ENCODE assay signal across 8 cellular contexts in genomic region chr6:156795825-156796224, GRCh38. TPM values are rescaled to one million over a fixed set of nuclear protein-coding genes. Genes with fewer than 3 reads are reported as not detected.
A peak's percentile ranks its signal among the peaks of the same experiment; 100 is the strongest.
DNase-seq lines count a peak whose midpoint lies in the region; ATAC-seq and TF ChIP-seq lines count a peak whose summit lies in the region.

No MANE protein-coding gene starts in this region.

- no peak overlapping the region for H2AFZ ChIP-seq in fibroblast of lung (ENCODE audit: low read length)

- H3K9ac ChIP-seq in fibroblast of lung (ENCODE audit: insufficient read depth, low read length) (no peak overlapping the region), rectal smooth muscle tissue (ENCODE audit: low read length) (no peak overlapping the region)

- no peaks in the 10 kb centered on the region for H3K27me3 ChIP-seq in SJSA1 (replicated peaks)
- H3K27me3 ChIP-seq in fibroblast of lung (ENCODE audit: control insufficient read depth, insufficient read depth, low read length), result no peaks in the 10 kb centered on the region
- no peaks in the 10 kb centered on the region for H3K27me3 ChIP-seq in rectal smooth muscle tissue (ENCODE audit: control insufficient read depth, insufficient read depth, low read length)

- peak overlapping the region; percentile 8 for H3K4me2 ChIP-seq in fibroblast of lung (ENCODE audit: extremely low read depth, insufficient read depth, low read length)

- ATAC-seq in omental fat pad (ENCODE audit: low FRiP score), result no peak

- H3K9me3 ChIP-seq in SJSA1 (replicated peaks), result no peaks in the 10 kb centered on the region
- H3K9me3 ChIP-seq in fibroblast of lung (ENCODE audit: control insufficient read depth, insufficient read depth, low read depth, low read length), result no peaks in the 10 kb centered on the region

- H3K4me3 ChIP-seq in SJSA1 (peak overlapping the region; percentile 24), fibroblast of lung (replicated peaks in 1 of 4; ENCODE audit: control extremely low read depth in 1 of 4, insufficient read depth in 1 of 4, low read depth in 3 of 4, low read length in 4 of 4) (peak overlapping the region in 1 of 4 experiments; percentile 46), rectal smooth muscle tissue (ENCODE audit: low read length) (peak overlapping the region; percentile 40)

- H3K36me3 ChIP-seq in SJSA1, result no peaks in the 10 kb centered on the region
- H3K36me3 ChIP-seq in fibroblast of lung (ENCODE audit: control insufficient read depth, insufficient read depth, low read length), result no peaks in the 10 kb centered on the region
- H3K36me3 ChIP-seq in rectal smooth muscle tissue (ENCODE audit: control insufficient read depth, insufficient read depth, low read length), result no peaks in the 10 kb centered on the region

- peaks cover 6% of the 10 kb centered on the region; the same call in 1 of the 2 replicates for H3K4me1 ChIP-seq in SJSA1 (replicated peaks)
- H3K4me1 ChIP-seq in fibroblast of lung (ENCODE audit: control insufficient read depth, extremely low read depth, insufficient read depth, low read length), result peaks cover 5% of the 10 kb centered on the region
- peaks cover 5% of the 10 kb centered on the region for H3K4me1 ChIP-seq in rectal smooth muscle tissue (ENCODE audit: control insufficient read depth, insufficient read depth, low read length)

- TF ChIP-seq CTCF in fibroblast of lung (conservative IDR thresholded peaks at IDR 0.05 in 1 of 2, IDR thresholded peaks at IDR 0.05 in 1 of 2; ENCODE audit: low read depth in 1 of 2, low read length in 2 of 2) (no peak), omental fat pad (IDR thresholded peaks at IDR 0.05) (no peak)

- H4K20me1 ChIP-seq in fibroblast of lung (ENCODE audit: control insufficient read depth, extremely low read depth, insufficient read depth, low read length), result no peaks in the 10 kb centered on the region

- peaks cover 68% of the 10 kb centered on the region for H3K79me2 ChIP-seq in fibroblast of lung (ENCODE audit: control insufficient read depth, insufficient read depth, low read length)

- DNase-seq in COLO829 (ENCODE audit: low spot score), result peak; percentile 46
- no peak for DNase-seq in SJSA1 (ENCODE audit: low read depth in 1 of 2, low spot score in 2 of 2)
- no peak for DNase-seq in fibroblast of lung (ENCODE audit: low read depth in 2 of 2)
- no peak for DNase-seq in omental fat pad (ENCODE audit: low spot score)
- no peak for DNase-seq in NCI-H1048 (lab: John Stamatoyannopoulos, UW)
- DNase-seq in SHP77 treated with DMSO at 0.1 percent for 48 hours (lab: John Stamatoyannopoulos, UW), result no peak
- no peak for DNase-seq in UCSD-AML1 (lab: John Stamatoyannopoulos, UW; ENCODE audit: unreplicated experiment)

- H3K27ac ChIP-seq in SJSA1, result no peak overlapping the region
- H3K27ac ChIP-seq in fibroblast of lung (ENCODE audit: insufficient read depth, low read length), result no peak overlapping the region
- no peak overlapping the region for H3K27ac ChIP-seq in rectal smooth muscle tissue (ENCODE audit: low read depth, low read length)

RNA-seq across cellular contexts. Expression of gene ARID1B, which starts 18.6 kb away (rescaled TPM):
- 12.0 and 13.9 TPM in 2 replicates for total RNA-seq in SJSA1 (2014; rRNA removed; shearing (Covaris generic))
- total RNA-seq in fibroblast of lung, result 29.3 and 41.9 TPM in 2 replicates
- 15.4 and 18.6 TPM in 2 replicates for polyA plus RNA-seq in fibroblast of lung
- polyA plus RNA-seq in fibroblast of lung (2012), result 19.9 and 21.1 TPM in 2 replicates
- 115 and 117 TPM in 2 replicates for polyA minus RNA-seq in fibroblast of lung (ENCODE audit: low replicate concordance)
- 100 to 1,000 TPM in 1 of 4 donors, 10 to 100 TPM in 3; 70.5 to 135 (median 78.2) TPM for total RNA-seq in omental fat pad
